ENCODE assay signal across 13 cellular contexts in the genomic region with DNA sequence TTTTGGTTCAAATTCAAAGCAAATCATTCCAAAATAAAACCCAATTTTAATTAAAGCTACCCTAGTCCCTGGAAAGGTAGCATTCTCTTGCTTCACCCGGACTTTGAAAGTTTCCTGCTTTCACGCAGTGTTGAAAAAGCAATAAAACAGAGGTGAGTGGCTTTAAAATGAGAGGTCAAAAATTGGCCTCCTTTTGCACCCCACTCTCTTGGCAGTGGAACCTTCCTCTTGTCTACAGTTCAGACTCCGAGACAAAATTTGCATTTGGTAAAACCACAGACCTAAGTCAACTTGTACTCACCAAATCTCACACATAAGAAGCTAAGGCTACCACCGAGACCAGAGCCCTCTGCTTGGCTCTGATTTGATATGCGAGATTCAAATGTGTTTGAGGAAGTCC.
DNase-seq lines count a peak whose midpoint lies in the region; ATAC-seq and TF ChIP-seq lines count a peak whose summit lies in the region.
"Had no signal": no experiment of that assay in that cellular context is flagged by ENCODE, and none has a peak within 500 bp of the region (broad histone marks: within the 10 kb centered on the region; RNA-seq: fewer than 3 reads in every experiment).

No MANE protein-coding gene starts in this region.

- DNase-seq in naive B cell (no peak), D341Med (ENCODE audit: low spot score) (no peak), SIG-M5 (lab: John Stamatoyannopoulos, UW) (no peak), NCI-H526 treated with DMSO at 0.1 percent for 48 hours (lab: John Stamatoyannopoulos, UW) (no peak), glutamatergic neuron (no peak)
- DNase-seq: activated naive CD4-positive, alpha-beta T cell treated with anti-CD3 and anti-CD28 coated beads, Interleukin-2, amount 50 U/mL, for 16 hours; head of caudate nucleus; left lung; RPMI8226 had no signal

- H3K4me1 Mint-ChIP-seq in naive B cell = peaks cover 8 to 30% (median 13%) of the 10 kb centered on the region in 3 donors
- peaks cover 6% of the 10 kb centered on the region for H3K4me1 Mint-ChIP-seq in glutamatergic neuron (ENCODE audit: low read depth, unreplicated experiment)

- H3K27me3 Mint-ChIP-seq in naive B cell = peaks cover 0 to 4% (median 2%) of the 10 kb centered on the region in 3 donors
- H3K27me3 Mint-ChIP-seq in glutamatergic neuron (ENCODE audit: unreplicated experiment) = peaks cover 2% of the 10 kb centered on the region

- H3K9me3 Mint-ChIP-seq in naive B cell (peaks cover 0 to 2% (median 0%) of the 10 kb centered on the region in 7 donors), glutamatergic neuron (ENCODE audit: unreplicated experiment) (no peaks in the 10 kb centered on the region)

- no peak for TF ChIP-seq CTCF in glutamatergic neuron (IDR thresholded peaks at IDR 0.05; ENCODE audit: partially characterized antibody, unreplicated experiment)

- H3K36me3 Mint-ChIP-seq in naive B cell (peaks cover 0 to 8% of the 10 kb centered on the region in 2 donors), glutamatergic neuron (ENCODE audit: unreplicated experiment) (no peaks in the 10 kb centered on the region)
- H3K36me3 Mint-ChIP-seq: neural progenitor cell had no signal

- H3K27ac Mint-ChIP-seq in naive B cell (no peak overlapping the region), glutamatergic neuron (ENCODE audit: unreplicated experiment) (no peak overlapping the region)
- H3K27ac Mint-ChIP-seq: neural progenitor cell had no signal

- peak; percentile 89 for ATAC-seq in GM18868 (IDR thresholded peaks at IDR 0.05; ENCODE audit: unreplicated experiment)
- ATAC-seq in GM21786 (IDR thresholded peaks at IDR 0.05; ENCODE audit: unreplicated experiment) = peak; percentile 82
- ATAC-seq in HG03439 (IDR thresholded peaks at IDR 0.05; ENCODE audit: unreplicated experiment) = peak; percentile 76
- ATAC-seq in naive B cell (ENCODE audit: low read depth in 2 of 2) = peak; percentile 57 to 76
- ATAC-seq: left lung had no signal

- H3K4me3 Mint-ChIP-seq in naive B cell (peak overlapping the region in 3 of 8 donors; percentile 16 to 50 (median 22)), glutamatergic neuron (ENCODE audit: unreplicated experiment) (no peak overlapping the region)
- H3K4me3 Mint-ChIP-seq: neural progenitor cell had no signal
